8 cellular contexts compared by ENCODE assay signal in genomic region chr18:70289351-70290330, GRCh38. TPM values are rescaled to one million over a fixed set of nuclear protein-coding genes. Genes with fewer than 3 reads are reported as not detected.
A peak's percentile ranks its signal among the peaks of the same experiment; 100 is the strongest.
DNase-seq lines count a peak whose midpoint lies in the region; ATAC-seq and TF ChIP-seq lines count a peak whose summit lies in the region.

No MANE protein-coding gene starts in this region.

- peaks cover 44% of the 10 kb centered on the region for H3K4me1 Mint-ChIP-seq in nephron

- no peaks in the 10 kb centered on the region for H3K9me3 Mint-ChIP-seq in nephron

- no peaks in the 10 kb centered on the region for H3K27me3 Mint-ChIP-seq in nephron (ENCODE audit: low read depth)

- DNase-seq in NCI-H748 (lab: John Stamatoyannopoulos, UW; ENCODE audit: unreplicated experiment) (peak; percentile 56), NCI-H748 treated with DMSO at 0.1 percent for 48 hours (lab: John Stamatoyannopoulos, UW) (no peak), HK-2 (ENCODE audit: unreplicated experiment) (peak; percentile 44), fibroblast of the aortic adventitia (ENCODE audit: low read depth) (peak; percentile 38), mucosa of gallbladder (ENCODE audit: low spot score) (no peak)
- peak; percentile 36 for DNase-seq in activated CD4-positive, CD25-positive, alpha-beta regulatory T cell treated with anti-CD3 and anti-CD28 coated beads, Interleukin-2, amount 50 U/mL, for 72 hours

- peaks cover 8% of the 10 kb centered on the region for H3K36me3 Mint-ChIP-seq in nephron (ENCODE audit: low read depth)

- H3K4me3 Mint-ChIP-seq in nephron: peak overlapping the region; percentile 93 to 100 (median 99)

- TF ChIP-seq CTCF in fibroblast of the aortic adventitia (IDR thresholded peaks at IDR 0.05; ENCODE audit: insufficient read depth, low read length): no peak
- TF ChIP-seq CTCF in nephron (IDR thresholded peaks at IDR 0.05; ENCODE audit: unreplicated experiment in 3 of 3): no peak

- peak overlapping the region; percentile 86 for H3K4me3 ChIP-seq in fibroblast of the aortic adventitia (ENCODE audit: low read depth, low read length)

- ATAC-seq in GM21390 (IDR thresholded peaks at IDR 0.05; ENCODE audit: unreplicated experiment): peak; percentile 53

- H3K27ac Mint-ChIP-seq in nephron: peak overlapping the region; percentile 99

RNA-seq across cellular contexts. Expression of gene SOCS6, which starts 0.8 kb away (rescaled TPM):
- total RNA-seq in fibroblast of the aortic adventitia (ENCODE audit: low replicate concordance) (26.2 and 36.7 TPM in 2 replicates), mucosa of gallbladder (29.9 TPM)

Comparison
In these comparisons a context has a peak if more than half of its experiments do, and no peak if none do; other contexts are left out.
1. DNase-seq: peak in NCI-H748 (single experiment), HK-2 (single experiment), activated CD4-positive, CD25-positive, alpha-beta regulatory T cell treated with anti-CD3 and anti-CD28 coated beads, Interleukin-2, amount 50 U/mL, for 72 hours (single experiment) and fibroblast of the aortic adventitia (single experiment); none in NCI-H748 treated with DMSO at 0.1 percent for 48 hours (single experiment) and mucosa of gallbladder (single experiment).